In the genomic region with DNA sequence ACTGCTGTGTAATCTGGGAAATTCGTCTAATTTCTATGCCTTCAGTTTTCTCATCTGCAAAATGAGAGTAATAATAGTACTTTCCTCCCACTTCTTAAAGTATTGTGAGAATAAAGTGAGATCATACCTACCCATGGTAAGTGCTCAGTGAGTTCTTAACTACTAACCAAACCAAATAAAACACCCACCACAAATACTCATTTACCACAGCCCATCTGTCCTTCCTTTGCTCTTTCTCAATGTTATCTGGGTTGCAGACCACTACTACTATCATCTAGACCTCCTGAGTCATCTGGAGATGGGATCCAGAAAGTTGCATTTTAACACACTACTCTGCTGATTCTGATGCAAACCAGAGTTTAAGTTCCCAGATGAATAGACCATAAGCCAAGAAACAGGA, we compare ENCODE assay signal across 22 cellular contexts.
A peak's percentile ranks its signal among the peaks of the same experiment; 100 is the strongest.
DNase-seq lines count a peak whose midpoint lies in the region; ATAC-seq, FAIRE-seq and TF ChIP-seq lines count a peak whose summit lies in the region.
"Had no signal": no experiment of that assay in that cellular context is flagged by ENCODE, and none has a peak within 500 bp of the region (broad histone marks: within the 10 kb centered on the region; RNA-seq: fewer than 3 reads in every experiment).

No MANE protein-coding gene starts in this region.

- no peaks in the 10 kb centered on the region for H3K9me3 ChIP-seq in CD4-positive, alpha-beta T cell (ENCODE audit: control insufficient read depth, low read length)
- H3K9me3 ChIP-seq: colonic mucosa, mucosa of descending colon, neutrophil, right atrium auricular region had no signal

- H3K4me3 Mint-ChIP-seq in CD4-positive, alpha-beta T cell: no peak overlapping the region
- H3K4me3 Mint-ChIP-seq: activated naive CD4-positive, alpha-beta T cell treated with anti-CD3 and anti-CD28 coated beads, Interleukin-2, amount 10 ng/mL, durations not matched to agents 7 days and 5 days had no signal

- no peak overlapping the region for H3K4me3 ChIP-seq in foreskin fibroblast (ENCODE audit: low read depth in 1 of 2, low read length in 2 of 2)
- H3K4me3 ChIP-seq: colonic mucosa, mucosa of descending colon, right atrium auricular region, SJSA1 had no signal

- no peaks in the 10 kb centered on the region for H3K9me3 Mint-ChIP-seq in CD4-positive, alpha-beta T cell
- H3K9me3 Mint-ChIP-seq: activated naive CD4-positive, alpha-beta T cell treated with anti-CD3 and anti-CD28 coated beads, Interleukin-2, amount 10 ng/mL, durations not matched to agents 7 days and 5 days had no signal

- CTCF ChIA-PET in CD4-positive, alpha-beta T cell (lab: Charles Lee): no interaction called here

- no peak for FAIRE-seq in frontal cortex (lab: Jason Lieb, UNC)
- FAIRE-seq: GM19239 had no signal

- H3K36me3 Mint-ChIP-seq in CD4-positive, alpha-beta T cell (ENCODE audit: low read depth): no peaks in the 10 kb centered on the region
- H3K36me3 Mint-ChIP-seq: activated naive CD4-positive, alpha-beta T cell treated with anti-CD3 and anti-CD28 coated beads, Interleukin-2, amount 10 ng/mL, durations not matched to agents 7 days and 5 days had no signal

- no peaks in the 10 kb centered on the region for H3K4me1 Mint-ChIP-seq in CD4-positive, alpha-beta T cell (ENCODE audit: low read depth)
- H3K4me1 Mint-ChIP-seq: activated naive CD4-positive, alpha-beta T cell treated with anti-CD3 and anti-CD28 coated beads, Interleukin-2, amount 10 ng/mL, durations not matched to agents 7 days and 5 days had no signal

- no peak overlapping the region for H3K27ac Mint-ChIP-seq in CD4-positive, alpha-beta T cell
- H3K27ac Mint-ChIP-seq: activated naive CD4-positive, alpha-beta T cell treated with anti-CD3 and anti-CD28 coated beads, Interleukin-2, amount 10 ng/mL, durations not matched to agents 7 days and 5 days had no signal

- H3K27me3 Mint-ChIP-seq in CD4-positive, alpha-beta T cell: peaks cover 14% of the 10 kb centered on the region
- H3K27me3 Mint-ChIP-seq: activated naive CD4-positive, alpha-beta T cell treated with anti-CD3 and anti-CD28 coated beads, Interleukin-2, amount 10 ng/mL, durations not matched to agents 7 days and 5 days had no signal

- no peak overlapping the region for H3K27ac ChIP-seq in CD4-positive, alpha-beta T cell (ENCODE audit: low read depth, low read length)
- H3K27ac ChIP-seq: colonic mucosa, foreskin keratinocyte, neutrophil, right atrium auricular region, SJSA1 had no signal

- intact Hi-C loops in CD4-positive, alpha-beta T cell (cut with DNase I, micrococcal nuclease): no loop called here

- ATAC-seq in GM18511 (IDR thresholded peaks at IDR 0.05; ENCODE audit: unreplicated experiment) (peak; percentile 46), GM21381 (IDR thresholded peaks at IDR 0.05; ENCODE audit: unreplicated experiment) (peak; percentile 46), HG02884 (IDR thresholded peaks at IDR 0.05; ENCODE audit: unreplicated experiment) (peak; percentile 56), HG03469 (IDR thresholded peaks at IDR 0.05; ENCODE audit: unreplicated experiment) (peak; percentile 28)
- ATAC-seq in CD4-positive, alpha-beta T cell (ENCODE audit: poor library complexity): no peak
- ATAC-seq: foreskin keratinocyte, mucosa of descending colon had no signal

- TF ChIP-seq CTCF in CD4-positive, alpha-beta T cell (IDR thresholded peaks at IDR 0.05): no peak
- TF ChIP-seq CTCF in foreskin fibroblast (IDR thresholded peaks at IDR 0.05; ENCODE audit: low read depth, low read length): no peak

- H3K27me3 ChIP-seq in CD4-positive, alpha-beta T cell (ENCODE audit: control insufficient read depth, insufficient read depth, low read length): no peaks in the 10 kb centered on the region
- H3K27me3 ChIP-seq: colonic mucosa, foreskin keratinocyte, neutrophil, right atrium auricular region, SJSA1 had no signal

- POLR2A ChIA-PET in CD4-positive, alpha-beta T cell (lab: Charles Lee): no interaction called here

- no peak for DNase-seq in CD4-positive, alpha-beta T cell
- DNase-seq in frontal cortex (ENCODE audit: low spot score in 2 of 2) (no peak), NCI-H1694 (lab: John Stamatoyannopoulos, UW) (no peak), foreskin fibroblast (no peak)
- DNase-seq: activated CD4-positive, alpha-beta T cell treated with anti-CD3 and anti-CD28 coated beads for 1 hour; activated naive CD4-positive, alpha-beta T cell treated with anti-CD3 and anti-CD28 coated beads, Interleukin-2, amount 10 ng/mL, durations not matched to agents 7 days and 5 days; colonic mucosa; foreskin keratinocyte; mucosa of descending colon; NCI-H2029 treated with DMSO at 0.1 percent for 48 hours; NCI-H69; stimulated activated CD4-positive, alpha-beta T cell treated with anti-CD3 and anti-CD28 coated beads, Interleukin-2, amount 100 ng/mL, for 24 hours; substantia nigra; T-helper 9 cell had no signal
